In the genomic region with DNA sequence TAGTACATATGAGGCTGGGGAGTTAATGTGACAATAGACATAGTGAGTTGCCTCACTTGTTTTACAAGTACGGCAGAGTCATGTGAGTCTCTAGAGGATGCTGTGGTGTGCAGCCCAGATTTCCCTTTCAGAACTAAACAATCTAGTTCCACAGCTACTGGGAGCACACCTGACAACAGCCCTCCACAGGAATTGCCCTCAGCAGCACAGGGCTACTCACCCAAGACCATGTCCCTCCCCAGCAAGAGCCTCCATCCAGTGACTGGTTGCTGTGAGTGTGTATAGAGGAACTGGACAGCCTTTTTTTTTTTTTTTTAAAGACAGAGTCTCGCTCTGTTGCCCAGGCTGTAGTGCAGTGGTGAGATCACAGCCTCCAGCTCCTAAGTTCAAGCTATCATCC, we compare ENCODE assay signal across 12 cellular contexts. TPM values are rescaled to one million over a fixed set of nuclear protein-coding genes. Genes with fewer than 3 reads are reported as not detected.
DNase-seq lines count a peak whose midpoint lies in the region; ATAC-seq, FAIRE-seq and TF ChIP-seq lines count a peak whose summit lies in the region.
"Had no signal": no experiment of that assay in that cellular context is flagged by ENCODE, and none has a peak within 500 bp of the region (broad histone marks: within the 10 kb centered on the region; RNA-seq: fewer than 3 reads in every experiment).

No MANE protein-coding gene starts in this region.

- SMC1A ChIA-PET in GM12878 (lab: Charles Lee; ENCODE audit: uncharacterized antibody, unreplicated experiment) = interaction anchor here (0.6 to 1.8 kb wide), 6 partner anchors 9 to 487 kb away, joined by 3 to 4 read pairs (median 4); no protein-coding TSS in a partner anchor

- peak overlapping the region; percentile 66 for H3K27ac ChIP-seq in GM12878 (ENCODE audit: control insufficient read depth, insufficient read depth)

- RAD21 ChIA-PET in GM12878 (lab: Charles Lee; ENCODE audit: unreplicated experiment) = interaction anchor here (0.8 kb wide), 1 partner anchor 44 kb away, joined by 5 read pairs; no protein-coding TSS in a partner anchor

- 6% methylated on average over 2 of the region's 2 CpGs for WGBS in GM12878 (ENCODE audit: insufficient coverage, insufficient replicate concordance, low lambda C conversion rate, missing lambda C conversion rate)
- whole genome bisulfite sequencing in lower leg skin, 2 donors = 65 to 71% methylated on average over 2 of the region's 2 CpGs

- H3K4me1 ChIP-seq in GM12878 (ENCODE audit: control insufficient read depth, insufficient read depth, low read length) = peaks cover 43% of the 10 kb centered on the region

- BruUV-seq in GM12878 (replicated peaks; lab: Mats Ljungman, UMichigan) = no TSS peak

- peak overlapping the region; percentile 84 for H3K4me2 ChIP-seq in GM12878 (ENCODE audit: control insufficient read depth, insufficient read depth)

- H3K9me3 ChIP-seq in GM12878 (replicated peaks; ENCODE audit: control insufficient read depth, insufficient read depth, low read length) = no peaks in the 10 kb centered on the region

- no peaks in the 10 kb centered on the region for H3K27me3 ChIP-seq in GM12878 (replicated peaks in 1 of 2; ENCODE audit: control insufficient read depth in 2 of 2, insufficient read depth in 2 of 2, low read length in 1 of 2)

- FAIRE-seq in GM12878 (lab: Jason Lieb, UNC) = no peak
- FAIRE-seq: frontal cortex, small intestine had no signal

- no peaks in the 10 kb centered on the region for H3K36me3 ChIP-seq in GM12878 (ENCODE audit: control insufficient read depth in 2 of 2, insufficient read depth in 2 of 2, low read length in 1 of 2)

- H3K9ac ChIP-seq in GM12878 (ENCODE audit: control insufficient read depth, insufficient read depth, low read length) = no peak overlapping the region; the same call in 1 of the 2 replicates

- intact Hi-C loops in GM12878 (cut with micrococcal nuclease; ENCODE audit: unreplicated experiment) (loop anchor here (5.0 kb wide), 1 partner anchor 279 kb away; no protein-coding TSS in a partner anchor), lower leg skin (cut with DNase I; ENCODE audit: low total_unique reads) (no loop called here)

- TF ChIP-seq EP300 in GM12878 (IDR thresholded peaks at IDR 0.05; ENCODE audit: borderline replicate concordance in 1 of 2, control insufficient read depth in 1 of 2, low read depth in 2 of 2, low read length in 2 of 2) = no peak

- no peaks in the 10 kb centered on the region for H4K20me1 ChIP-seq in GM12878 (ENCODE audit: control insufficient read depth, insufficient read depth)

- in situ Hi-C loops in GM12878 (cut with MboI) = no loop called here

- DNase-seq in GM12878 (ENCODE audit: low read depth, low spot score) (peak; percentile 64), HCEC 1CT (no peak), GF-D8 (lab: John Stamatoyannopoulos, UW) (no peak), Ammon's horn (ENCODE audit: low spot score) (no peak), lower leg skin (ENCODE audit: low spot score in 2 of 2) (no peak)
- DNase-seq: CD4-positive, CD25-positive, alpha-beta regulatory T cell; NCI-H1105 treated with DMSO at 0.1 percent for 48 hours; small intestine had no signal

- no peak for TF ChIP-seq CTCF in GM12878 (IDR thresholded peaks at IDR 0.05 in 2 of 3, conservative IDR thresholded peaks at IDR 0.05 in 1 of 3; ENCODE audit: control insufficient read depth in 2 of 3, extremely low read depth in 1 of 3, insufficient read depth in 1 of 3, low read depth in 3 of 3, low read length in 3 of 3)
- TF ChIP-seq CTCF in lower leg skin (IDR thresholded peaks at IDR 0.05) = no peak

- TF ChIP-seq POLR2A in GM12878 (IDR thresholded peaks at IDR 0.05; ENCODE audit: low read depth, low read length) = no peak
- TF ChIP-seq POLR2A in lower leg skin (IDR thresholded peaks at IDR 0.05) = no peak

- no peak for TF ChIP-seq RAD21 in GM12878 (IDR thresholded peaks at IDR 0.05; ENCODE audit: insufficient read depth, low read depth, low read length)

- no peaks in the 10 kb centered on the region for H3K79me2 ChIP-seq in GM12878 (ENCODE audit: control insufficient read depth, insufficient read depth, low read length)

- H3K4me3 ChIP-seq in GM12878 (no peak overlapping the region), lower leg skin (ENCODE audit: low read depth, poor library complexity, severe bottlenecking) (no peak overlapping the region)

- H2AFZ ChIP-seq in GM12878 (ENCODE audit: control insufficient read depth, low read depth, low read length) = peak overlapping the region; percentile 51

- POLR2A ChIA-PET in GM12878 (lab: Charles Lee) = interaction anchor here (0.6 to 0.7 kb wide), 3 partner anchors 139 to 486 kb away, joined by 3 read pairs; no protein-coding TSS in a partner anchor

- ATAC-seq in GM18502 (IDR thresholded peaks at IDR 0.05; ENCODE audit: poor library complexity, unreplicated experiment) (peak; percentile 52), GM21390 (IDR thresholded peaks at IDR 0.05; ENCODE audit: unreplicated experiment) (peak; percentile 54), HG03097 (IDR thresholded peaks at IDR 0.05; ENCODE audit: low FRiP score, unreplicated experiment) (peak; percentile 64), GM12878 (peak; percentile 78)

- CTCF ChIA-PET in GM12878 (lab: Yijun Ruan, JAX) = interaction anchor here (0.6 kb wide), 2 partner anchors 26 to 27 kb away, joined by 3 to 5 read pairs; no protein-coding TSS in a partner anchor

TF ChIP-seq in GM12878, 131 proteins besides CTCF, POLR2A, EP300 and RAD21:
- TF ChIP-seq, protein P1, sequence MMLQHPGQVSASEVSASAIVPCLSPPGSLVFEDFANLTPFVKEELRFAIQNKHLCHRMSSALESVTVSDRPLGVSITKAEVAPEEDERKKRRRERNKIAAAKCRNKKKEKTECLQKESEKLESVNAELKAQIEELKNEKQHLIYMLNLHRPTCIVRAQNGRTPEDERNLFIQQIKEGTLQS (IDR thresholded peaks at IDR 0.05; ENCODE audit: borderline replicate concordance, extremely low read depth, low read depth, low read length) = no peak
- TF ChIP-seq CREM (IDR thresholded peaks at IDR 0.05; ENCODE audit: low read depth) = peak; percentile 13; the same call in 1 of the 2 replicates
- peak; percentile 38; the same call in 1 of the 2 replicates for TF ChIP-seq SPI1 (IDR thresholded peaks at IDR 0.05; ENCODE audit: borderline replicate concordance, insufficient read depth, low read depth, low read length)
- peak; percentile 58; the same call in 1 of the 2 replicates for TF ChIP-seq ZNF384 (IDR thresholded peaks at IDR 0.05; ENCODE audit: borderline replicate concordance, low read depth, low read length)
- peak; percentile 43 to 55; a peak in 2 of 4 replicates for TF ChIP-seq BHLHE40 (IDR thresholded peaks at IDR 0.05; ENCODE audit: borderline replicate concordance in 1 of 2, low read depth in 2 of 2, low read length in 1 of 2)
- TF ChIP-seq, protein P2, sequence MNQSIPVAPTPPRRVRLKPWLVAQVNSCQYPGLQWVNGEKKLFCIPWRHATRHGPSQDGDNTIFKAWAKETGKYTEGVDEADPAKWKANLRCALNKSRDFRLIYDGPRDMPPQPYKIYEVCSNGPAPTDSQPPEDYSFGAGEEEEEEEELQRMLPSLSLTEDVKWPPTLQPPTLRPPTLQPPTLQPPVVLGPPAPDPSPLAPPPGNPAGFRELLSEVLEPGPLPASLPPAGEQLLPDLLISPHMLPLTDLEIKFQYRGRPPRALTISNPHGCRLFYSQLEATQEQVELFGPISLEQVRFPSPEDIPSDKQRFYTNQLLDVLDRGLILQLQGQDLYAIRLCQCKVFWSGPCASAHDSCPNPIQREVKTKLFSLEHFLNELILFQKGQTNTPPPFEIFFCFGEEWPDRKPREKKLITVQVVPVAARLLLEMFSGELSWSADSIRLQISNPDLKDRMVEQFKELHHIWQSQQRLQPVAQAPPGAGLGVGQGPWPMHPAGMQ (IDR thresholded peaks at IDR 0.05; ENCODE audit: borderline replicate concordance) = no peak
- TF ChIP-seq IKZF2 (IDR thresholded peaks at IDR 0.05) = peak in 1 of 2 experiments; percentile 9; a peak in 1 of 4 replicates
- TF ChIP-seq EED (IDR thresholded peaks at IDR 0.05; ENCODE audit: low read depth) = peak; percentile 64
- TF ChIP-seq, protein P3, sequence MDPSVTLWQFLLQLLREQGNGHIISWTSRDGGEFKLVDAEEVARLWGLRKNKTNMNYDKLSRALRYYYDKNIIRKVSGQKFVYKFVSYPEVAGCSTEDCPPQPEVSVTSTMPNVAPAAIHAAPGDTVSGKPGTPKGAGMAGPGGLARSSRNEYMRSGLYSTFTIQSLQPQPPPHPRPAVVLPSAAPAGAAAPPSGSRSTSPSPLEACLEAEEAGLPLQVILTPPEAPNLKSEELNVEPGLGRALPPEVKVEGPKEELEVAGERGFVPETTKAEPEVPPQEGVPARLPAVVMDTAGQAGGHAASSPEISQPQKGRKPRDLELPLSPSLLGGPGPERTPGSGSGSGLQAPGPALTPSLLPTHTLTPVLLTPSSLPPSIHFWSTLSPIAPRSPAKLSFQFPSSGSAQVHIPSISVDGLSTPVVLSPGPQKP (IDR thresholded peaks at IDR 0.05; ENCODE audit: low read depth, low read length) = no peak
- no peak for TF ChIP-seq WRNIP1 (IDR thresholded peaks at IDR 0.05; ENCODE audit: borderline replicate concordance, low read depth, low read length)
- TF ChIP-seq PAX5 (IDR thresholded peaks at IDR 0.05; ENCODE audit: borderline replicate concordance, low read depth, low read length) = peak; percentile 55; the same call in 1 of the 2 replicates

RNA-seq across cellular contexts. Expression of a gene that starts 40.2 kb away (rescaled TPM):
- 90.4 and 98.5 TPM in 2 replicates for total RNA-seq in GM12878 (2013; cell fraction: nucleolus; rRNA removed)
- total RNA-seq in GM12878 (2014; rRNA removed) (29.4 and 46.4 TPM in 2 replicates), GM12878 (2014; rRNA removed; fragmentation: Illumina TruSeq; extraction: Trizol) (27.4 and 35.9 TPM in 2 replicates), GM12878 (2021) (38.2 and 41.5 TPM in 2 replicates), lower leg skin (10 to 100 TPM; 20.0 to 54.7 (median 33.3) TPM)
- polyA plus RNA-seq in GM12878 (2011; ENCODE audit: low read depth) = 14.1 TPM
- polyA plus RNA-seq in GM12878 (2011; rRNA removed) (71.0 and 111 TPM in 2 replicates), GM12878 (2014; fragmentation: Illumina TruSeq; extraction: Trizol) (29.6 and 33.4 TPM in 2 replicates), GM12878 (2014; fragmentation: Nextera tagmentation; extraction: Ambion mirVana) (10 to 100 TPM in 1 of 2 experiments, 1 to 10 TPM in 1; 8.7 to 15.0 TPM), GM12878 (2014; rRNA removed) (29.5 and 37.0 TPM in 2 replicates), GM12878 (2016; fragmentation: Nextera tagmentation; extraction: Ambion mirVana) (10 to 100 TPM; 59.9 TPM)
- polyA plus RNA-seq in GM12878 (2011; cell fraction: cytosol; rRNA removed) = 46.5 and 59.9 TPM in 2 replicates
- 23.5 and 28.8 TPM in 2 replicates for polyA plus RNA-seq in GM12878 (2011; cell fraction: nucleus; rRNA removed)
- 27.7 and 28.2 TPM in 2 replicates for polyA plus RNA-seq in GM12878 (2012)
- 25.9 and 27.7 TPM in 2 replicates for polyA minus RNA-seq in GM12878 (2011; rRNA and poly(A)+ RNA removed)
- 13.6 and 34.9 TPM in 2 replicates for polyA minus RNA-seq in GM12878 (2011; cell fraction: cytosol; rRNA and poly(A)+ RNA removed)
- polyA minus RNA-seq in GM12878 (2011; cell fraction: nucleus; rRNA and poly(A)+ RNA removed) = 27.9 and 47.6 TPM in 2 replicates
